Comparison of ENCODE assay signal across 1 cellular context in genomic region chr1:33576821-33577599, GRCh38.
TF ChIP-seq lines count a peak whose summit lies in the region.

No MANE protein-coding gene starts in this region.

TF ChIP-seq in GM23338, 12 proteins besides CTCF, POLR2A, EP300 and RAD21 (continued from another document):
- no peak for TF ChIP-seq REST (IDR thresholded peaks at IDR 0.05; ENCODE audit: unreplicated experiment)
- no peak for TF ChIP-seq ZNF331 (CRISPR knock-in tag; IDR thresholded peaks at IDR 0.05; ENCODE audit: low read depth)
- no peak for TF ChIP-seq EZH2phosphoT487 (IDR thresholded peaks at IDR 0.05; ENCODE audit: unreplicated experiment)
- no peak for TF ChIP-seq ZNF462 (CRISPR knock-in tag; IDR thresholded peaks at IDR 0.05)
- no peak for TF ChIP-seq EZH2 (IDR thresholded peaks at IDR 0.05; ENCODE audit: low read depth, unreplicated experiment)
- TF ChIP-seq STAT1 (IDR thresholded peaks at IDR 0.05; ENCODE audit: unreplicated experiment), result no peak
- TF ChIP-seq POLR2AphosphoS5 (IDR thresholded peaks at IDR 0.05; ENCODE audit: low read depth), result no peak
- no peak for TF ChIP-seq CREB1 (CRISPR knock-in tag; IDR thresholded peaks at IDR 0.05; ENCODE audit: low read depth)
- no peak for TF ChIP-seq ETS1 (IDR thresholded peaks at IDR 0.05)
- no peak for TF ChIP-seq ZNF114 (CRISPR knock-in tag; IDR thresholded peaks at IDR 0.05)
- TF ChIP-seq NANOG (IDR thresholded peaks at IDR 0.05; ENCODE audit: borderline replicate concordance), result no peak
